In the genomic region with DNA sequence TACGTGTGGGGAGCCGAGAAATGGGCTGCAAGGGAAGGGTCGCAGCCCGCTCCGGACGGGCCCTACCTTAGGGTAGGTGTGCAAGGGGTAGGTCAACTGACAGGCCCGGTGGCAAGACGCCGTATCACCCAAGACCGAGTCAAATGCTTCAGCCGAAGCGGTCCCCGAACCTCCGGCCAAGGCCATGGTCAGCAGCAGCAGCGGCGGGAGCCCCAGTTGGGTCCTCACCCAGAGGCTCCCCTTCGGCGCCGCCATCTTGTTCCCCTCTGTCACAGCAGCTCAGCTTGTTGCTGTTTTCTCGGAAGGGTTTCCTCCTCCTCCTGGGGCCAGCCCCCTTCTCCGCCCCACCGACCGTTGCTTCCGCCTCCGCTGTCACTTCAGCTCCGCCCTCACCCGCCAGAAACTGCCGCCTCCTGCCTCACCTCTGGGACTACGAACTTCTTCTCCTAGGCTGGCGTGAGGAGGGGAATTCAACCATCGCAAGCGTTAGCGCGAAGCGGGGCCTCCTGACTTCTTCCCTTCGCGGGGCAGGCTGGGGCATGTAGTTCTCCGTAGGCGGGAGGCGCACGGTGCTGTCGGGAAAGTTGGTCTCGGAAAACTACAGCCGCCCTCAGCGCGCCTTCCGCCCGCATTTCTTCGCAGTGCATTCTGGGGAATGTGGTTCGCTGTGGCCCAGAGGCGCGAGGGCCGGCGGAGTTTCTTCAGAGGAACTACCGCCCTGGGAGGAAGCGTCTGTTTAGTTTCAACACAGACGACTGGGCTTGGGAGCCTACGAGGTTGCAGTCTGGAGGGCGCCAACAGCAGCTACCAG, we compare ENCODE assay signal across 8 cellular contexts. TPM values are rescaled to one million over a fixed set of nuclear protein-coding genes. Genes with fewer than 3 reads are reported as not detected.
A peak's percentile ranks its signal among the peaks of the same experiment; 100 is the strongest.
DNase-seq lines count a peak whose midpoint lies in the region; ATAC-seq and TF ChIP-seq lines count a peak whose summit lies in the region.

A gene (plus strand): TSS at position 675 of the 811 bp plus-strand sequence. CDS start 815 bp downstream, outside the sequence.
A gene with protein sequence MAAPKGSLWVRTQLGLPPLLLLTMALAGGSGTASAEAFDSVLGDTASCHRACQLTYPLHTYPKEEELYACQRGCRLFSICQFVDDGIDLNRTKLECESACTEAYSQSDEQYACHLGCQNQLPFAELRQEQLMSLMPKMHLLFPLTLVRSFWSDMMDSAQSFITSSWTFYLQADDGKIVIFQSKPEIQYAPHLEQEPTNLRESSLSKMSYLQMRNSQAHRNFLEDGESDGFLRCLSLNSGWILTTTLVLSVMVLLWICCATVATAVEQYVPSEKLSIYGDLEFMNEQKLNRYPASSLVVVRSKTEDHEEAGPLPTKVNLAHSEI (minus strand): TSS at position 271 of the 811 bp plus-strand sequence. CDS start 16 bp downstream, at position 255.

- H3K27me3 ChIP-seq in NT2/D1 (ENCODE audit: insufficient read depth, insufficient read length) (no peaks in the 10 kb centered on the region), endodermal cell (ENCODE audit: control insufficient read depth, insufficient read depth, low read length, poor library complexity, severe bottlenecking) (no peaks in the 10 kb centered on the region)

- H3K4me3 Mint-ChIP-seq in activated CD8-positive, alpha-beta memory T cell treated with anti-CD3 and anti-CD28 coated beads, Interleukin-2, amount 10 ng/mL, durations not matched to agents 7 days and 5 days: no peak within 1 kb of the TSS
- no peak within 1 kb of the TSS for H3K4me3 Mint-ChIP-seq in endodermal cell

- H3K4me1 ChIP-seq in NT2/D1 (ENCODE audit: insufficient read depth, insufficient read length): no peaks in the 10 kb centered on the region
- H3K4me1 ChIP-seq in endodermal cell (ENCODE audit: control insufficient read depth, insufficient read depth, low read length): peaks cover 10% of the 10 kb centered on the region

- WGBS in endodermal cell (ENCODE audit: insufficient coverage in 1 of 2, insufficient read length in 1 of 2), 2 experiments: 0% methylated on average over 24 to 59 of the region's 59 CpGs

- peak within 1 kb of the TSS; percentile 98 for H3K4me3 ChIP-seq in NT2/D1 (ENCODE audit: insufficient read length, low read depth)
- H3K4me3 ChIP-seq in endodermal cell (ENCODE audit: low read length): peak within 1 kb of the TSS; percentile 94

- no peaks in the 10 kb centered on the region for H3K9me3 Mint-ChIP-seq in activated CD8-positive, alpha-beta memory T cell treated with anti-CD3 and anti-CD28 coated beads, Interleukin-2, amount 10 ng/mL, durations not matched to agents 7 days and 5 days (ENCODE audit: low read depth)
- no peaks in the 10 kb centered on the region for H3K9me3 Mint-ChIP-seq in endodermal cell

- H3K9ac ChIP-seq in NT2/D1 (ENCODE audit: insufficient read length, low read depth) (peak within 1 kb of the TSS; percentile 94), endodermal cell (ENCODE audit: extremely low read depth, low read length, poor library complexity, severe bottlenecking) (peak within 1 kb of the TSS; percentile 91)

- H3K36me3 ChIP-seq in NT2/D1 (ENCODE audit: insufficient read depth, insufficient read length, low read length) (peaks cover 3% of the 10 kb centered on the region), endodermal cell (ENCODE audit: control insufficient read depth, insufficient read depth, low read length) (no peaks in the 10 kb centered on the region)

- peaks cover 32% of the 10 kb centered on the region for H3K4me1 Mint-ChIP-seq in activated CD8-positive, alpha-beta memory T cell treated with anti-CD3 and anti-CD28 coated beads, Interleukin-2, amount 10 ng/mL, durations not matched to agents 7 days and 5 days
- H3K4me1 Mint-ChIP-seq in endodermal cell: peaks cover 8% of the 10 kb centered on the region

- H3K27ac ChIP-seq in endodermal cell (ENCODE audit: low read depth, low read length): peak within 1 kb of the TSS; percentile 89

- H3K27ac Mint-ChIP-seq in activated CD8-positive, alpha-beta memory T cell treated with anti-CD3 and anti-CD28 coated beads, Interleukin-2, amount 10 ng/mL, durations not matched to agents 7 days and 5 days: no peak within 1 kb of the TSS
- H3K27ac Mint-ChIP-seq in endodermal cell: no peak within 1 kb of the TSS

- in situ Hi-C loops in Caki2 (cut with HindIII; ENCODE audit: low pct_unique_long_range_greater_than_20kb, low sequenced_read_pairs): no loop called here

- peaks cover 22% of the 10 kb centered on the region for H3K36me3 Mint-ChIP-seq in activated CD8-positive, alpha-beta memory T cell treated with anti-CD3 and anti-CD28 coated beads, Interleukin-2, amount 10 ng/mL, durations not matched to agents 7 days and 5 days
- peaks cover 5% of the 10 kb centered on the region for H3K36me3 Mint-ChIP-seq in endodermal cell (ENCODE audit: low read depth)

- no peaks in the 10 kb centered on the region for H3K9me3 ChIP-seq in NT2/D1 (ENCODE audit: insufficient read depth, low read length)
- no peaks in the 10 kb centered on the region for H3K9me3 ChIP-seq in endodermal cell (ENCODE audit: control insufficient read depth, low read length)

- CTCF ChIA-PET in activated CD8-positive, alpha-beta memory T cell treated with anti-CD3 and anti-CD28 coated beads, Interleukin-2, amount 10 ng/mL, durations not matched to agents 7 days and 5 days (lab: Charles Lee): interaction anchor here (0.7 to 2.9 kb wide), 10 partner anchors 9 to 754 kb away, joined by 3 to 11 read pairs (median 4); a partner anchor contains a TSS

- no peak for TF ChIP-seq CTCF in endodermal cell (conservative IDR thresholded peaks at IDR 0.05)

- DNase-seq in Caki2 (ENCODE audit: low read depth): peak; percentile 100
- DNase-seq in HUDEP-2 (lab: John Stamatoyannopoulos, UW; ENCODE audit: unreplicated experiment in 76 of 76): peak in 75 of 76 experiments; percentile 59 to 98 (median 96)
- DNase-seq in NT2/D1 (ENCODE audit: low read depth, low spot score): peak; percentile 100
- peak; percentile 99 for DNase-seq in activated CD8-positive, alpha-beta memory T cell treated with anti-CD3 and anti-CD28 coated beads, Interleukin-2, amount 10 ng/mL, durations not matched to agents 7 days and 5 days
- peak; percentile 99 for DNase-seq in endodermal cell
- DNase-seq in mesenteric fat pad (ENCODE audit: low spot score): peak; percentile 98
- DNase-seq in stimulated activated CD8-positive, alpha-beta memory T cell treated with anti-CD3 and anti-CD28 coated beads, Interleukin-15, amount 100 ng/mL, for 24 hours (ENCODE audit: low read depth): peak; percentile 85

- H3K27me3 Mint-ChIP-seq in activated CD8-positive, alpha-beta memory T cell treated with anti-CD3 and anti-CD28 coated beads, Interleukin-2, amount 10 ng/mL, durations not matched to agents 7 days and 5 days: no peaks in the 10 kb centered on the region
- H3K27me3 Mint-ChIP-seq in endodermal cell (ENCODE audit: insufficient read depth): no peaks in the 10 kb centered on the region

- ATAC-seq in GM21390 (IDR thresholded peaks at IDR 0.05; ENCODE audit: unreplicated experiment): peak; percentile 88
- ATAC-seq in activated CD8-positive, alpha-beta memory T cell treated with anti-CD3 and anti-CD28 coated beads, Interleukin-2, amount 10 ng/mL, durations not matched to agents 7 days and 5 days: peak; percentile 94

RNA-seq across cellular contexts. Expression of the first gene that starts in this region (rescaled TPM):
- total RNA-seq in Caki2 (2014; rRNA removed; shearing (Covaris generic); ENCODE audit: low replicate concordance): 2.3 and 5.9 TPM in 2 replicates
- 10 to 100 TPM; 11.8 to 13.1 TPM for total RNA-seq in activated CD8-positive, alpha-beta memory T cell treated with anti-CD3 and anti-CD28 coated beads, Interleukin-2, amount 10 ng/mL, durations not matched to agents 7 days and 5 days
- 1 to 10 TPM; 5.9 to 6.6 TPM for total RNA-seq in endodermal cell
- polyA plus RNA-seq in endodermal cell (2013, experiment 1 of 2): 5.4 TPM
- 5.3 TPM for polyA plus RNA-seq in endodermal cell (2013, experiment 2 of 2)
- total RNA-seq in mesenteric fat pad: 4.2 TPM

RNA-seq across cellular contexts. Expression of the second gene that starts in this region (rescaled TPM):
- total RNA-seq in Caki2 (2014; rRNA removed; shearing (Covaris generic); ENCODE audit: low replicate concordance): 109 and 146 TPM in 2 replicates
- 100 to 1,000 TPM; 165 to 171 TPM for total RNA-seq in activated CD8-positive, alpha-beta memory T cell treated with anti-CD3 and anti-CD28 coated beads, Interleukin-2, amount 10 ng/mL, durations not matched to agents 7 days and 5 days
- total RNA-seq in endodermal cell: 100 to 1,000 TPM in 1 of 2 donors, 10 to 100 TPM in 1; 99.6 to 112 TPM
- polyA plus RNA-seq in endodermal cell (2013, experiment 1 of 2): 157 TPM
- 139 TPM for polyA plus RNA-seq in endodermal cell (2013, experiment 2 of 2)
- 364 TPM for total RNA-seq in mesenteric fat pad

Comparison
In these comparisons a context has a peak if more than half of its experiments do, and no peak if none do; other contexts are left out.
1. Peak in every context shown above with its lines: DNase-seq, ATAC-seq, H3K4me3 ChIP-seq and H3K27ac ChIP-seq.